ENCODE assay signal across 33 cellular contexts in the genomic region with DNA sequence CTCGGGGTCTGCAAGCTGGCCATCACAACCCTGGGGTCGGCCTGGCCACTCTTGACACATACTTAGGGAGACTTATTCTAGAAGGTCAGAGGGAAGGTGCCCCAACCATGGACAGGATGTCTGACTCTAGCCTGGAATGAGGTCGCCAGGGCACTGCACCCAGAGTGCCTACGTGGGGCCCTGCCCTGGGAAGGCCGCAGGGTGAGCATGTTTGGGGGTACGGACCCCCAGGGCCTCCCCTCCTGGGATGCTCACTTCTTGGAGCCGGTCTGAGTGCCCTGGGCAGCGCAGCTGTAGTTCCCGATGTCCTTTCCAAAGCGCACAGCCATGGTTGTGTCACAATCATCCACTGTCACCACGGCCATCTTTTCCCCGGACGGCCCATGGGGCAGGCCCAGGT.
"Had no signal": no experiment of that assay in that cellular context is flagged by ENCODE, and none has a peak within 500 bp of the region (broad histone marks: within the 10 kb centered on the region; RNA-seq: fewer than 3 reads in every experiment).

No MANE protein-coding gene starts in this region.

- H3K4me1 ChIP-seq: adrenal gland, ascending aorta, body of pancreas, breast epithelium had no signal

- H3K27ac ChIP-seq: adrenal gland, ascending aorta, body of pancreas, brain microvascular endothelial cell, breast epithelium, cardiac muscle cell had no signal

- DNase-seq: activated effector memory CD4-positive, alpha-beta T cell treated with anti-CD3 and anti-CD28 coated beads, Interleukin-2, amount 50 U/mL, for 16 hours; activated effector memory CD4-positive, alpha-beta T cell treated with Interleukin-2 at 50 U/mL for 16 hours; activated gamma-delta T cell; activated gamma-delta T cell treated with Interleukin-2 at 50 U/mL for 16 hours; activated naive CD4-positive, alpha-beta T cell; activated naive CD4-positive, alpha-beta T cell treated with anti-CD3 and anti-CD28 coated beads for 36 hours; activated naive CD4-positive, alpha-beta T cell treated with anti-CD3 and anti-CD28 coated beads, Interleukin-2, amount 10 ng/mL, durations not matched to agents 7 days and 5 days; activated naive CD4-positive, alpha-beta T cell treated with anti-CD3 and anti-CD28 coated beads, Interleukin-2, amount 50 U/mL, for 16 hours; activated naive CD4-positive, alpha-beta T cell treated with Interleukin-2 at 50 U/mL for 16 hours; activated naive CD8-positive, alpha-beta T cell treated with anti-CD3 and anti-CD28 coated beads for 36 hours; activated naive CD8-positive, alpha-beta T cell treated with anti-CD3 and anti-CD28 coated beads, Interleukin-2, amount 10 ng/mL, durations not matched to agents 7 days and 5 days; activated naive CD8-positive, alpha-beta T cell treated with anti-CD3 and anti-CD28 coated beads, Interleukin-2, amount 50 U/mL, for 24 hours; activated T-cell treated with anti-CD3 and anti-CD28 coated beads for 4 hours; activated T-cell treated with anti-CD3 and anti-CD28 coated beads, Interleukin-2, amount 50 U/mL, for 1 hour; activated T-cell treated with anti-CD3 and anti-CD28 coated beads, Interleukin-2, amount 50 U/mL, for 24 hours; activated T-cell treated with anti-CD3 and anti-CD28 coated beads, Interleukin-2, amount 50 U/mL, for 4 hours; activated T-cell treated with anti-CD3 and anti-CD28 coated beads, Interleukin-2, amount 50 U/mL, for 48 hours; activated T-cell treated with anti-CD3 and anti-CD28 coated beads, Interleukin-2, amount 50 U/mL, for 72 hours; adrenal gland; amniotic stem cell; amygdala; anterior cingulate cortex; aorta; body of pancreas; brain microvascular endothelial cell; caudate nucleus; central memory CD4-positive, alpha-beta T cell; cerebellar nuclear complex had no signal

- H3K27me3 ChIP-seq: ascending aorta, body of pancreas, brain microvascular endothelial cell, breast epithelium, cardiac muscle cell had no signal

- H3K36me3 ChIP-seq: adrenal gland, ascending aorta, brain microvascular endothelial cell, breast epithelium, cardiac muscle cell had no signal

- ATAC-seq: activated naive CD4-positive, alpha-beta T cell treated with anti-CD3 and anti-CD28 coated beads, Interleukin-2, amount 50 U/mL, for 72 hours; activated naive CD8-positive, alpha-beta T cell treated with anti-CD3 and anti-CD28 coated beads, Interleukin-2, amount 50 U/mL, for 24 hours; activated T-cell treated with anti-CD3 and anti-CD28 coated beads, Interleukin-2, amount 50 U/mL, for 4 hours; activated T-cell treated with anti-CD3 and anti-CD28 coated beads, Interleukin-2, amount 50 U/mL, for 72 hours; activated T-helper 17 cell treated with anti-CD3 and anti-CD28 coated beads, Interleukin-2, amount 50 U/mL, for 72 hours; body of pancreas had no signal

- H3K9me3 ChIP-seq: adrenal gland, ascending aorta, body of pancreas, breast epithelium had no signal

- H3K4me3 ChIP-seq: adrenal gland, ascending aorta, body of pancreas, breast epithelium, cardiac muscle cell had no signal
